In genomic region chr17:1182831-1183578, GRCh38 we compare ENCODE assay signal across 13 cellular contexts. TPM values are rescaled to one million over a fixed set of nuclear protein-coding genes. Genes with fewer than 3 reads are reported as not detected.
DNase-seq lines count a peak whose midpoint lies in the region; ATAC-seq and TF ChIP-seq lines count a peak whose summit lies in the region.
"Had no signal": no experiment of that assay in that cellular context is flagged by ENCODE, and none has a peak within 500 bp of the region (broad histone marks: within the 10 kb centered on the region; RNA-seq: fewer than 3 reads in every experiment).

No MANE protein-coding gene starts in this region.

- H3K4me3 ChIP-seq in DOHH2 (ENCODE audit: low read length): peak overlapping the region; percentile 82
- no peak overlapping the region for H3K4me3 ChIP-seq in effector memory CD4-positive, alpha-beta T cell (ENCODE audit: insufficient read depth, low read depth, low read length, poor library complexity, severe bottlenecking)
- H3K4me3 ChIP-seq: lower lobe of right lung had no signal

- no peak overlapping the region for H3K27ac Mint-ChIP-seq in glutamatergic neuron (ENCODE audit: unreplicated experiment)
- H3K27ac Mint-ChIP-seq in effector memory CD8-positive, alpha-beta T cell: no peak overlapping the region

- peaks cover 80% of the 10 kb centered on the region for H3K79me2 ChIP-seq in DOHH2 (ENCODE audit: control insufficient read depth, low read length)

- H3K4me1 ChIP-seq in DOHH2 (ENCODE audit: control insufficient read depth, low read length): peaks cover 85% of the 10 kb centered on the region
- peaks cover 6% of the 10 kb centered on the region for H3K4me1 ChIP-seq in effector memory CD4-positive, alpha-beta T cell (ENCODE audit: control insufficient read depth, insufficient read depth, low read length, poor library complexity, severe bottlenecking)

- peak overlapping the region; percentile 99 for H3K4me2 ChIP-seq in DOHH2 (ENCODE audit: low read length)

- H3K27ac ChIP-seq in DOHH2 (ENCODE audit: low read depth, low read length): peak overlapping the region; percentile 96
- H3K27ac ChIP-seq in effector memory CD4-positive, alpha-beta T cell (ENCODE audit: insufficient read depth, low read length, poor library complexity, severe bottlenecking): no peak overlapping the region
- H3K27ac ChIP-seq: lower lobe of right lung had no signal

- no peak overlapping the region for H3K4me3 Mint-ChIP-seq in glutamatergic neuron (ENCODE audit: unreplicated experiment)
- H3K4me3 Mint-ChIP-seq in effector memory CD8-positive, alpha-beta T cell: no peak overlapping the region

- no peaks in the 10 kb centered on the region for H3K9me3 ChIP-seq in DOHH2 (ENCODE audit: control insufficient read depth, insufficient read depth, low read length)
- H3K9me3 ChIP-seq in effector memory CD4-positive, alpha-beta T cell (ENCODE audit: control insufficient read depth, low read length): no peaks in the 10 kb centered on the region
- H3K9me3 ChIP-seq: lower lobe of right lung had no signal

- no peak for TF ChIP-seq CTCF in DOHH2 (IDR thresholded peaks at IDR 0.05; ENCODE audit: low read depth, low read length, poor library complexity, severe bottlenecking)
- no peak for TF ChIP-seq CTCF in glutamatergic neuron (IDR thresholded peaks at IDR 0.05; ENCODE audit: partially characterized antibody, unreplicated experiment)

- H3K27me3 ChIP-seq in DOHH2 (ENCODE audit: control insufficient read depth, low read length): no peaks in the 10 kb centered on the region
- no peaks in the 10 kb centered on the region for H3K27me3 ChIP-seq in effector memory CD4-positive, alpha-beta T cell (replicated peaks; ENCODE audit: control insufficient read depth, insufficient read depth, low read length, poor library complexity, severe bottlenecking)

- DNase-seq in NCI-H69 (lab: John Stamatoyannopoulos, UW) (peak; percentile 9), kidney glomerular epithelial cell (lab: John Stamatoyannopoulos, UW) (peak; percentile 41), glutamatergic neuron (no peak)
- no peak for DNase-seq in effector memory CD4-positive, alpha-beta T cell
- no peak for DNase-seq in effector memory CD8-positive, alpha-beta T cell
- DNase-seq: CD4-positive, alpha-beta memory T cell; cerebellar nuclear complex; lower lobe of right lung; NCI-H446 treated with DMSO at 0.1 percent for 48 hours; T-helper 2 cell had no signal

- H4K20me1 ChIP-seq in DOHH2 (ENCODE audit: control insufficient read depth, insufficient read depth, low read depth, low read length): peaks cover 19% of the 10 kb centered on the region

- ATAC-seq in GM21447 (IDR thresholded peaks at IDR 0.05; ENCODE audit: unreplicated experiment) (peak; percentile 12), HG03159 (IDR thresholded peaks at IDR 0.05; ENCODE audit: unreplicated experiment) (no peak)
- no peak for ATAC-seq in effector memory CD8-positive, alpha-beta T cell (replicated peaks)
- ATAC-seq: lower lobe of right lung had no signal

- peaks cover 35% of the 10 kb centered on the region for H3F3A ChIP-seq in DOHH2 (ENCODE audit: control insufficient read depth, insufficient read depth)

- H3K36me3 ChIP-seq in DOHH2 (ENCODE audit: control insufficient read depth, low read length): peaks cover 40% of the 10 kb centered on the region
- no peaks in the 10 kb centered on the region for H3K36me3 ChIP-seq in effector memory CD4-positive, alpha-beta T cell (ENCODE audit: control insufficient read depth, insufficient read depth, low read length)
- H3K36me3 ChIP-seq: lower lobe of right lung had no signal

- H3K27me3 Mint-ChIP-seq in glutamatergic neuron (ENCODE audit: unreplicated experiment): peaks cover 5% of the 10 kb centered on the region
- no peaks in the 10 kb centered on the region for H3K27me3 Mint-ChIP-seq in effector memory CD8-positive, alpha-beta T cell

- H3K36me3 Mint-ChIP-seq in glutamatergic neuron (ENCODE audit: unreplicated experiment): no peaks in the 10 kb centered on the region
- H3K36me3 Mint-ChIP-seq in effector memory CD8-positive, alpha-beta T cell (ENCODE audit: insufficient read depth): peaks cover 2% of the 10 kb centered on the region
- H3K36me3 Mint-ChIP-seq: CD4-positive, alpha-beta memory T cell had no signal

- peaks cover 21% of the 10 kb centered on the region for H3K4me1 Mint-ChIP-seq in glutamatergic neuron (ENCODE audit: low read depth, unreplicated experiment)
- peaks cover 8 to 22% of the 10 kb centered on the region in 2 donors for H3K4me1 Mint-ChIP-seq in effector memory CD8-positive, alpha-beta T cell (ENCODE audit: low read depth in 2 of 2)

- H3K9me3 Mint-ChIP-seq in glutamatergic neuron (ENCODE audit: unreplicated experiment): peaks cover 7% of the 10 kb centered on the region
- H3K9me3 Mint-ChIP-seq in effector memory CD8-positive, alpha-beta T cell: no peaks in the 10 kb centered on the region

- no peaks in the 10 kb centered on the region for H3K9me2 ChIP-seq in DOHH2 (replicated peaks; ENCODE audit: control insufficient read depth, low read length)

RNA-seq across cellular contexts. Expression of gene ABR, which starts 3.2 kb away (rescaled TPM):
- total RNA-seq in glutamatergic neuron (ENCODE audit: unreplicated experiment): 219 TPM

Comparison
In these comparisons a context has a peak if more than half of its experiments do, and no peak if none do; other contexts are left out.
1. DNase-seq: peak in NCI-H69 (single experiment) and kidney glomerular epithelial cell (single experiment); none in effector memory CD4-positive, alpha-beta T cell (0 of 3), glutamatergic neuron (single experiment) and effector memory CD8-positive, alpha-beta T cell (0 of 3).